Comparison of ENCODE assay signal across 3 cellular contexts in genomic region chr5:81007637-81008027, GRCh38.
TF ChIP-seq lines count a peak whose summit lies in the region.

No MANE protein-coding gene starts in this region.

TF ChIP-seq in GM23338, 12 proteins besides CTCF, POLR2A, EP300 and RAD21 (continues in another document):
- TF ChIP-seq ZNF114 (CRISPR knock-in tag; IDR thresholded peaks at IDR 0.05): no peak
- TF ChIP-seq STAT1 (IDR thresholded peaks at IDR 0.05; ENCODE audit: unreplicated experiment): no peak
- TF ChIP-seq CREB1 (CRISPR knock-in tag; IDR thresholded peaks at IDR 0.05; ENCODE audit: low read depth): no peak
- TF ChIP-seq EZH2 (IDR thresholded peaks at IDR 0.05; ENCODE audit: low read depth, unreplicated experiment): no peak
- TF ChIP-seq ZNF331 (CRISPR knock-in tag; IDR thresholded peaks at IDR 0.05; ENCODE audit: low read depth): no peak
- TF ChIP-seq NANOG (IDR thresholded peaks at IDR 0.05; ENCODE audit: borderline replicate concordance): no peak
- no peak for TF ChIP-seq ZNF462 (CRISPR knock-in tag; IDR thresholded peaks at IDR 0.05)
- no peak for TF ChIP-seq POLR2AphosphoS5 (IDR thresholded peaks at IDR 0.05; ENCODE audit: low read depth)
- no peak for TF ChIP-seq JUNB (IDR thresholded peaks at IDR 0.05; ENCODE audit: unreplicated experiment)

TF ChIP-seq in H1, 55 proteins besides CTCF, POLR2A, EP300 and RAD21:
- TF ChIP-seq MAFK (IDR thresholded peaks at IDR 0.05; ENCODE audit: low read depth, low read length): peak; percentile 81
- TF ChIP-seq NRF1 (IDR thresholded peaks at IDR 0.05; ENCODE audit: low read depth, low read length): no peak
TF ChIP-seq in H1: peak in this region for 1.

TF ChIP-seq in HEK293T, 16 proteins besides CTCF, POLR2A, EP300 and RAD21:
- TF ChIP-seq BHLHE40 (IDR thresholded peaks at IDR 0.05; ENCODE audit: borderline replicate concordance) (no peak), PKNOX1 (IDR thresholded peaks at IDR 0.05) (no peak), FOXK2 (IDR thresholded peaks at IDR 0.05) (no peak), SP1 (IDR thresholded peaks at IDR 0.05) (no peak), ELF4 (IDR thresholded peaks at IDR 0.05) (no peak), FOXM1 (IDR thresholded peaks at IDR 0.05; ENCODE audit: borderline replicate concordance) (no peak), ZNF384 (IDR thresholded peaks at IDR 0.05) (no peak), HDGF (IDR thresholded peaks at IDR 0.05; ENCODE audit: borderline replicate concordance) (no peak), ARNT (IDR thresholded peaks at IDR 0.05) (no peak), LEF1 (IDR thresholded peaks at IDR 0.05; ENCODE audit: borderline replicate concordance) (no peak), NFRKB (IDR thresholded peaks at IDR 0.05) (no peak), FOXA1 (IDR thresholded peaks at IDR 0.05) (no peak), TARDBP (IDR thresholded peaks at IDR 0.05) (no peak)
